8 cellular contexts compared by ENCODE assay signal in genomic region chr2:148720501-148720998, GRCh38.
DNase-seq lines count a peak whose midpoint lies in the region; ATAC-seq and TF ChIP-seq lines count a peak whose summit lies in the region.
"Had no signal": no experiment of that assay in that cellular context is flagged by ENCODE, and none has a peak within 500 bp of the region (broad histone marks: within the 10 kb centered on the region; RNA-seq: fewer than 3 reads in every experiment).

No MANE protein-coding gene starts in this region.

- H3K36me3 ChIP-seq in sigmoid colon, result no peaks in the 10 kb centered on the region

- intact Hi-C loops in sigmoid colon (cut with DNase I), result loop anchor here (5.0 kb wide), 1 partner anchor 92 kb away; no protein-coding TSS in a partner anchor

- H3K4me1 ChIP-seq in sigmoid colon, result peaks cover 0 to 27% (median 23%) of the 10 kb centered on the region in 4 donors

- no peak for TF ChIP-seq CTCF in sigmoid colon (IDR thresholded peaks at IDR 0.05)

- H3K27me3 ChIP-seq in sigmoid colon, result no peaks in the 10 kb centered on the region

- DNase-seq in EH (ENCODE audit: low read depth) (peak; percentile 18), NCI-H446 treated with DMSO at 0.1 percent for 48 hours (lab: John Stamatoyannopoulos, UW) (peak; percentile 42), fibroblast of the conjunctiva (ENCODE audit: low read depth) (peak; percentile 16), sigmoid colon (peak; percentile 62), cortex of kidney (lab: John Stamatoyannopoulos, UW) (no peak), NCI-H187 treated with DMSO at 0.1 percent for 48 hours (lab: John Stamatoyannopoulos, UW) (no peak)
- DNase-seq: NK-92 treated with Interleukin-12 subunit alpha and Interleukin-12 subunit beta, amount 100 ng/mL, for 24 hours had no signal

- 60 to 77% methylated on average over 20 of the region's 20 CpGs for WGBS in sigmoid colon, 2 donors

- ATAC-seq in GM18520 (IDR thresholded peaks at IDR 0.05; ENCODE audit: unreplicated experiment), result no peak

- H3K9me3 ChIP-seq in sigmoid colon, result no peaks in the 10 kb centered on the region

- TF ChIP-seq POLR2A in sigmoid colon (IDR thresholded peaks at IDR 0.05), result no peak

- TF ChIP-seq EP300 in sigmoid colon (IDR thresholded peaks at IDR 0.05), result no peak

- peak overlapping the region in 2 of 4 donors; percentile 14 to 27 for H3K4me3 ChIP-seq in sigmoid colon

- H3K27ac ChIP-seq in sigmoid colon, result peak overlapping the region in 2 of 4 donors; percentile 10 to 32

Comparison
In these comparisons a context has a peak if more than half of its experiments do, and no peak if none do; other contexts are left out.
1. DNase-seq: peak in EH (single experiment), NCI-H446 treated with DMSO at 0.1 percent for 48 hours (single experiment), fibroblast of the conjunctiva (single experiment) and sigmoid colon (single experiment); none in cortex of kidney (single experiment) and NCI-H187 treated with DMSO at 0.1 percent for 48 hours (single experiment).